9 cellular contexts compared by ENCODE assay signal in the genomic region with DNA sequence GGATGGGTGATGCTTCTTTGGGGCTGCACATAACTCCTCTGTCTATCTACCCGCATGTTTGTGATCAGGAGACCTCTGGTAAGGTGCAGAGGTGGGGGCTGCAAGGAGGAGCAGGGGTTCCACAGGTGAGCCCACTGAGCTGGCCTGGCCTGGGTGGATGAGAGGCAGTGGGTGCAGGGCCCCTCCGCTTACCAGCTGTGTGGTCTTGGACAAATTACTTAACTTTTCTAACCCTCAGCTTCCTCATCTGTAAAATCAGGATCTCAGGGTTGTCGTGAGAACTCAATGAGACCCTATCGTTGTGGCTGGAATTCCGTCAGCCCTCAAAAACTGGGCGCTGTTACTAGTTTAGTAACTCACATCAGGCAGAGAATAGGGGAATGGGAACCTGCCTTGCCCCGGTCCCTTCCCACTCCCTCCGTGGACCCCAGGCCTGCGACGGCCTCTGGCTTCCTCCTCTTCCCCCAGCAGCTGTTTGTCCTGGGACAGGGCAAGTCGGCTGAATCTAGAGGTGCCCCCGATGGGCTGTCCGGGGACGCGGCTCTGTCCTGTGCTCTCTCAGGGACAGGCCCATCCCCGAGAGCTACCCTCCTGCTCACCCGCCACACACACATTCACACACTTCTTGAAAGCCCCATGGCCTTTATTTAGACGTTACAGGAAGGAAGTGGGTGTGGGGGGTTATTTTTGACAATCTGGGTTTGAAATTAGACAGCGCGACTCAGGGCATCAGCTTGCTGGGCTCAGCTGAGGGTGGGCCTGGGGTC. TPM values are rescaled to one million over a fixed set of nuclear protein-coding genes. Genes with fewer than 3 reads are reported as not detected.
A peak's percentile ranks its signal among the peaks of the same experiment; 100 is the strongest.
DNase-seq lines count a peak whose midpoint lies in the region; ATAC-seq and TF ChIP-seq lines count a peak whose summit lies in the region.
"Had no signal": no experiment of that assay in that cellular context is flagged by ENCODE, and none has a peak within 500 bp of the region (broad histone marks: within the 10 kb centered on the region; RNA-seq: fewer than 3 reads in every experiment).

No MANE protein-coding gene starts in this region.

- H3K9ac ChIP-seq in mammary epithelial cell (ENCODE audit: insufficient read depth, low read length), result no peak overlapping the region
- no peak overlapping the region for H3K9ac ChIP-seq in rectal smooth muscle tissue (ENCODE audit: low read length)

- dilution Hi-C loops in mammary epithelial cell (cut with HindIII; ENCODE audit: low sequenced_read_pairs), result no loop called here

- H3K4me1 ChIP-seq in mammary epithelial cell (ENCODE audit: insufficient read depth, low read length) (peaks cover 35% of the 10 kb centered on the region), rectal smooth muscle tissue (ENCODE audit: control insufficient read depth, insufficient read depth, low read length) (peaks cover 12% of the 10 kb centered on the region)

- no TSS peak for BruUV-seq in mammary epithelial cell (replicated peaks; lab: Mats Ljungman, UMichigan)

- peaks cover 13% of the 10 kb centered on the region for H3K36me3 Mint-ChIP-seq in T-helper 17 cell (ENCODE audit: low read depth)

- H3K9me3 ChIP-seq in T-helper 17 cell (ENCODE audit: control insufficient read depth, low read length, poor library complexity, severe bottlenecking) (no peaks in the 10 kb centered on the region), mammary epithelial cell (replicated peaks; ENCODE audit: insufficient read depth, low read length) (no peaks in the 10 kb centered on the region)

- no peaks in the 10 kb centered on the region for H3K27me3 Mint-ChIP-seq in T-helper 17 cell

- 95% methylated on average over 18 of the region's 20 CpGs for WGBS in mammary epithelial cell (ENCODE audit: low coverage, missing lambda C conversion rate)

- H3K4me2 ChIP-seq in mammary epithelial cell (ENCODE audit: insufficient read depth, low read depth, low read length), result peak overlapping the region; percentile 9

- peak overlapping the region; percentile 96 for H3K4me3 Mint-ChIP-seq in T-helper 17 cell

- no peaks in the 10 kb centered on the region for H4K20me1 ChIP-seq in mammary epithelial cell (ENCODE audit: insufficient read depth, low read length)

- DNase-seq in T-helper 17 cell (peak; percentile 60 to 66 (median 60)), mammary epithelial cell (no peak), SW480 (ENCODE audit: low spot score) (no peak), HuH-7 (ENCODE audit: low spot score) (no peak), NCI-H2081 (lab: John Stamatoyannopoulos, UW) (no peak)

- H3K27ac Mint-ChIP-seq in T-helper 17 cell, result peak overlapping the region; percentile 98

- H3K4me1 Mint-ChIP-seq in T-helper 17 cell, result peaks cover 73% of the 10 kb centered on the region

- TF ChIP-seq CTCF in mammary epithelial cell (conservative IDR thresholded peaks at IDR 0.05 in 1 of 2, IDR thresholded peaks at IDR 0.05 in 1 of 2; ENCODE audit: extremely low read depth in 1 of 2, insufficient read depth in 1 of 2, low read depth in 1 of 2, low read length in 2 of 2), result no peak

- H2AFZ ChIP-seq in mammary epithelial cell (ENCODE audit: low read depth, low read length), result peak overlapping the region; percentile 8

- peaks cover 15% of the 10 kb centered on the region for H3K79me2 ChIP-seq in mammary epithelial cell (ENCODE audit: insufficient read depth, low read length)

- no peak overlapping the region for H3K4me3 ChIP-seq in mammary epithelial cell (replicated peaks in 1 of 3; ENCODE audit: insufficient read depth in 1 of 3, low read depth in 2 of 3, low read length in 3 of 3)
- peak overlapping the region; percentile 11 for H3K4me3 ChIP-seq in rectal smooth muscle tissue (ENCODE audit: low read length)

- H3K36me3 ChIP-seq in mammary epithelial cell (ENCODE audit: insufficient read depth, low read length) (no peaks in the 10 kb centered on the region), rectal smooth muscle tissue (ENCODE audit: control insufficient read depth, insufficient read depth, low read length) (peaks cover 2% of the 10 kb centered on the region)

- intact Hi-C loops in mammary epithelial cell (cut with micrococcal nuclease), result no loop called here

- no peak overlapping the region for H3K27ac ChIP-seq in mammary epithelial cell (ENCODE audit: insufficient read depth, low read depth, low read length)
- H3K27ac ChIP-seq in rectal smooth muscle tissue (ENCODE audit: low read depth, low read length), result no peak overlapping the region

- CTCF ChIA-PET in mammary epithelial cell (lab: Charles Lee; ENCODE audit: low non-redundant PET), result interaction anchor here (0.5 kb wide), 1 partner anchor 61 kb away, joined by 4 read pairs; no protein-coding TSS in a partner anchor

- in situ Hi-C loops in mammary epithelial cell (cut with MboI; ENCODE audit: low sequenced_read_pairs in 2 of 2), result no loop called here

- H3K27me3 ChIP-seq in mammary epithelial cell (ENCODE audit: insufficient read depth, low read length) (no peaks in the 10 kb centered on the region), rectal smooth muscle tissue (ENCODE audit: control insufficient read depth, insufficient read depth, low read length) (no peaks in the 10 kb centered on the region)

- ATAC-seq in GM18873 (IDR thresholded peaks at IDR 0.05; ENCODE audit: low FRiP score, unreplicated experiment), result peak; percentile 54
- peak; percentile 39 for ATAC-seq in HG03045 (IDR thresholded peaks at IDR 0.05; ENCODE audit: unreplicated experiment)
- peak; percentile 68 for ATAC-seq in T-helper 17 cell

RNA-seq across cellular contexts. Expression of a gene that starts 7.6 kb away (rescaled TPM):
- 100 to 1,000 TPM; 115 to 177 TPM for total RNA-seq in T-helper 17 cell
- 10 to 100 TPM; 13.0 to 27.0 TPM for total RNA-seq in mammary epithelial cell
- 16.4 TPM for polyA plus RNA-seq in mammary epithelial cell
- polyA minus RNA-seq in mammary epithelial cell, result 8.0 TPM
- total RNA-seq: LHCN-M2 had no signal

RNA-seq across cellular contexts. Expression of a gene that starts 11.7 kb away (rescaled TPM):
- total RNA-seq in T-helper 17 cell (100 to 1,000 TPM; 145 to 150 TPM), mammary epithelial cell (100 to 1,000 TPM; 149 to 168 TPM)
- 319 TPM for polyA plus RNA-seq in mammary epithelial cell
- 137 TPM for polyA minus RNA-seq in mammary epithelial cell

RNA-seq across cellular contexts. Expression of a gene that starts 11.9 kb away (rescaled TPM):
- 10 to 100 TPM; 36.2 to 36.9 TPM for total RNA-seq in T-helper 17 cell
- total RNA-seq in mammary epithelial cell, result 10 to 100 TPM; 29.3 to 75.1 TPM
- polyA plus RNA-seq in mammary epithelial cell, result 48.5 TPM
- polyA minus RNA-seq in mammary epithelial cell, result 25.8 TPM

RNA-seq across cellular contexts. Expression of a gene that starts 15.0 kb away (rescaled TPM):
- 100 to 1,000 TPM; 192 to 226 TPM for total RNA-seq in T-helper 17 cell
- total RNA-seq in mammary epithelial cell, result 10 to 100 TPM; 31.3 to 61.3 TPM
- 128 TPM for polyA plus RNA-seq in mammary epithelial cell
- polyA minus RNA-seq in mammary epithelial cell, result 27.8 TPM

RNA-seq across cellular contexts. Expression of a gene that starts 15.2 kb away (rescaled TPM):
- total RNA-seq in T-helper 17 cell (not detected), mammary epithelial cell (not detected)
- polyA plus RNA-seq in mammary epithelial cell, result not detected
- polyA minus RNA-seq in mammary epithelial cell, result not detected
- total RNA-seq: LHCN-M2 had no signal

Comparison
In these comparisons a context has a peak if more than half of its experiments do, and no peak if none do; other contexts are left out.
1. DNase-seq: peak in T-helper 17 cell (3 of 3); none in mammary epithelial cell (single experiment), SW480 (single experiment), HuH-7 (single experiment) and NCI-H2081 (0 of 2).
2. RNA of a gene that starts 7.6 kb away (total RNA-seq): 115 to 177 TPM in T-helper 17 cell; 13.0 to 27.0 TPM in mammary epithelial cell; every median in the first group is over 4 times any median in the second.
3. Peak in every context shown above with its lines, with median percentiles within 50 percentile points of each other: ATAC-seq.